Comparison of ENCODE assay signal across 32 cellular contexts in genomic region chr6:11667876-11668275, GRCh38.
"Had no signal": no experiment of that assay in that cellular context is flagged by ENCODE, and none has a peak within 500 bp of the region (broad histone marks: within the 10 kb centered on the region; RNA-seq: fewer than 3 reads in every experiment).

No MANE protein-coding gene starts in this region.

- H3K27ac Mint-ChIP-seq: activated CD8-positive, alpha-beta T cell treated with anti-CD3 and anti-CD28 coated beads for 36 hours; activated naive CD4-positive, alpha-beta T cell treated with anti-CD3 and anti-CD28 coated beads, Interleukin-2, amount 50 U/mL, for 24 hours; activated naive CD8-positive, alpha-beta T cell treated with anti-CD3 and anti-CD28 coated beads, Interleukin-2, amount 10 ng/mL, durations not matched to agents 7 days and 5 days; activated T-cell treated with anti-CD3 and anti-CD28 coated beads, Interleukin-2, amount 50 U/mL, for 72 hours; activated T-helper 17 cell treated with anti-CD3 and anti-CD28 coated beads, Interleukin-2, amount 50 U/mL, for 72 hours had no signal

- H3K4me1 Mint-ChIP-seq: activated naive CD4-positive, alpha-beta T cell treated with anti-CD3 and anti-CD28 coated beads, Interleukin-2, amount 50 U/mL, for 24 hours; activated naive CD8-positive, alpha-beta T cell treated with anti-CD3 and anti-CD28 coated beads, Interleukin-2, amount 10 ng/mL, durations not matched to agents 7 days and 5 days had no signal

- H3K36me3 Mint-ChIP-seq: activated naive CD8-positive, alpha-beta T cell treated with anti-CD3 and anti-CD28 coated beads, Interleukin-2, amount 10 ng/mL, durations not matched to agents 7 days and 5 days had no signal

- H3K27me3 ChIP-seq: ascending aorta, Peyer's patch had no signal

- DNase-seq: activated CD4-positive, alpha-beta T cell treated with anti-CD3 and anti-CD28 coated beads for 1 hour; activated CD4-positive, alpha-beta T cell treated with anti-CD3 and anti-CD28 coated beads for 48 hours; activated CD4-positive, alpha-beta T cell treated with anti-CD3 and anti-CD28 coated beads, Interleukin-2, amount 50 U/mL, for 4 hours; activated CD4-positive, CD25-positive, alpha-beta regulatory T cell; activated CD8-positive, alpha-beta T cell treated with anti-CD3 and anti-CD28 coated beads for 36 hours; activated effector memory CD4-positive, alpha-beta T cell treated with anti-CD3 and anti-CD28 coated beads, Interleukin-2, amount 50 U/mL, for 16 hours; activated naive CD4-positive, alpha-beta T cell; activated naive CD8-positive, alpha-beta T cell treated with anti-CD3 and anti-CD28 coated beads, Interleukin-2, amount 10 ng/mL, durations not matched to agents 7 days and 5 days; activated T-cell treated with anti-CD3 and anti-CD28 coated beads, Interleukin-2, amount 50 U/mL, for 1 hour; activated T-cell treated with anti-CD3 and anti-CD28 coated beads, Interleukin-2, amount 50 U/mL, for 72 hours; amygdala; NCI-H1105; NCI-H1417 treated with DMSO at 0.1 percent for 48 hours; NCI-H1694; NCI-H1930; NCI-H2081 treated with DMSO at 0.1 percent for 48 hours; NCI-H226; NCI-H446 treated with DMSO at 0.1 percent for 48 hours; NCI-H524; NCI-H69; Peyer's patch; SIG-M5; SW 1271; T-helper 1 cell; T-helper 2 cell; T1000; WERI-Rb-1 had no signal

- H3K4me3 Mint-ChIP-seq: activated CD8-positive, alpha-beta T cell treated with anti-CD3 and anti-CD28 coated beads for 36 hours; activated naive CD4-positive, alpha-beta T cell treated with anti-CD3 and anti-CD28 coated beads, Interleukin-2, amount 50 U/mL, for 24 hours; activated naive CD8-positive, alpha-beta T cell treated with anti-CD3 and anti-CD28 coated beads, Interleukin-2, amount 10 ng/mL, durations not matched to agents 7 days and 5 days; activated T-cell treated with anti-CD3 and anti-CD28 coated beads, Interleukin-2, amount 50 U/mL, for 72 hours; activated T-helper 17 cell treated with anti-CD3 and anti-CD28 coated beads, Interleukin-2, amount 50 U/mL, for 72 hours had no signal

- H3K4me3 ChIP-seq: ascending aorta, Peyer's patch had no signal

- ATAC-seq: activated CD8-positive, alpha-beta T cell treated with anti-CD3 and anti-CD28 coated beads for 36 hours; activated T-cell treated with anti-CD3 and anti-CD28 coated beads, Interleukin-2, amount 50 U/mL, for 72 hours; activated T-helper 17 cell treated with anti-CD3 and anti-CD28 coated beads, Interleukin-2, amount 50 U/mL, for 72 hours; Right ventricle myocardium inferior; SK-N-SH treated with all-trans-retinoic acid at 6 μM for 48 hours had no signal

- H3K9me3 Mint-ChIP-seq: activated CD8-positive, alpha-beta T cell treated with anti-CD3 and anti-CD28 coated beads for 36 hours; activated naive CD8-positive, alpha-beta T cell treated with anti-CD3 and anti-CD28 coated beads, Interleukin-2, amount 10 ng/mL, durations not matched to agents 7 days and 5 days; activated T-helper 17 cell treated with anti-CD3 and anti-CD28 coated beads, Interleukin-2, amount 50 U/mL, for 72 hours had no signal

- H3K36me3 ChIP-seq: ascending aorta, Peyer's patch, WERI-Rb-1 had no signal
